In the genomic region with DNA sequence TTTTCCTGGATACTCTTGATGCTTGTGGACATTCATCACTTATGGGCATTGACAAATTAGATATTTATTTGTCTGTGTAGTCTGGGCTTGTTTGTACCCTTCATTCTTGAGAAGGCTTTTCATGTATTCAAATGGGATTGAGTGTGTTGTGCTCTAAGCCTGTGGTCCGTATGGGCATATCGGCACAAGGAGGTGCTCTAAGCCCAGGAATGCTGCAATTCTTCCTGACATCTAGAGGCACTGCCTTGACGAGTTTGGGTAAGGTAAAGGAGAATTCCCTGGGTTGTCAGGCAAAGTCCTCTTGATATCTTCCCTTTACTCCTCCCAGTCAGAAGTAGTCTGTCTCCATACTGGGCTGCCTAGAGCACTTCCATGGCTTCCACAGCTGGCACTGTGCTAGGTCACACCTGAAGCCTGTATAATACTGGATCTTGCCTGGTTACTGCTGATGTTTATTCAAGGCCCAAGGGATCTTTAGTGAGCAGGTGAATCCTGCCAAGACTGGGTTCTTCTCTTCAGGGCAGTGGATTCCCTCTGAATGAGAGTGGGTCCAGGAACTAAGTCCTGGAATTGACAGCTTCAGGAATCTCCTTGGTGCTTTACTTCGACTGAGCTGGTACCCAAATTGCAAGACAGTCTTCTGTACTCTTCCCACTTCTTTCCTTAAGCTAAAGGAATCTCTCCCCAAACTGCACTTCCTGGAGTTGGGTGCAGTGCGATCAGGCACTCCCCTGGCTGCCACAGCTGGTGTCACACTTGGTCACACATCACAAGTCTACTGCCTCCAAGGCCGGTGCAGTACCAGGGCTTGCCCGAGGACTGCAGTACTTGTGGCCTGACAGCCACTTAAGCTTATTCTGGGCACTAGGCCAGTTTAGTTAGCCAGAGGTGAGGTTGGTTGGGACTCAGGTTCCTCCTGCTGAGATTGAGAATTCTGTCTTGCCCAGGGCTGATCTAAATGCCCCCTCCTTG, we compare ENCODE assay signal across 9 cellular contexts. TPM values are rescaled to one million over a fixed set of nuclear protein-coding genes. Genes with fewer than 3 reads are reported as not detected.
DNase-seq lines count a peak whose midpoint lies in the region; ATAC-seq and TF ChIP-seq lines count a peak whose summit lies in the region.
"Had no signal": no experiment of that assay in that cellular context is flagged by ENCODE, and none has a peak within 500 bp of the region (broad histone marks: within the 10 kb centered on the region; RNA-seq: fewer than 3 reads in every experiment).

No MANE protein-coding gene starts in this region.

- H3K4me1 ChIP-seq in CD4-positive, alpha-beta memory T cell (ENCODE audit: insufficient read depth, low read length) = no peaks in the 10 kb centered on the region
- peaks cover 5% of the 10 kb centered on the region for H3K4me1 ChIP-seq in Panc1 (ENCODE audit: control insufficient read depth, insufficient read depth, low read length)

- no peaks in the 10 kb centered on the region for H3K27me3 ChIP-seq in CD4-positive, alpha-beta memory T cell (ENCODE audit: insufficient read depth, low read length)
- no peaks in the 10 kb centered on the region for H3K27me3 ChIP-seq in Panc1 (ENCODE audit: control insufficient read depth, insufficient read depth, low read length)

- TF ChIP-seq CTCF in Panc1 (IDR thresholded peaks at IDR 0.05) (0 out of 2 replicates have a peak, but pooled peaks have one; percentile 18), mesothelial cell of epicardium (IDR thresholded peaks at IDR 0.05; ENCODE audit: unreplicated experiment) (no peak), endothelial cell (IDR thresholded peaks at IDR 0.05; ENCODE audit: unreplicated experiment) (no peak)

- CTCF ChIA-PET in CD4-positive, alpha-beta memory T cell (lab: Charles Lee; ENCODE audit: partially characterized antibody) = no interaction called here
- CTCF ChIA-PET in Panc1 (lab: Charles Lee) = interaction anchor here (0.6 kb wide), 1 partner anchor 179 kb away, joined by 14 read pairs; no protein-coding TSS in a partner anchor

- in situ Hi-C loops in Panc1 (cut with HindIII; ENCODE audit: low pct_unique_long_range_greater_than_20kb, low sequenced_read_pairs) = no loop called here

- no TSS peak for BruUV-seq in Panc1 (replicated peaks; lab: Mats Ljungman, UMichigan)

- peaks cover 11% of the 10 kb centered on the region for H3K36me3 ChIP-seq in CD4-positive, alpha-beta memory T cell (ENCODE audit: insufficient read depth, low read length)
- H3K36me3 ChIP-seq in Panc1 (ENCODE audit: control insufficient read depth, insufficient read depth, low read length) = no peaks in the 10 kb centered on the region

- no peak for DNase-seq in CD4-positive, alpha-beta memory T cell
- DNase-seq in GM19238 (ENCODE audit: insufficient read length, low spot score) (peak; percentile 45), Panc1 (ENCODE audit: low read depth, low spot score) (no peak), memory B cell (ENCODE audit: low spot score in 2 of 2) (no peak), mesothelial cell of epicardium (ENCODE audit: low spot score in 2 of 2, unreplicated experiment in 2 of 2) (no peak), endothelial cell (ENCODE audit: low spot score) (no peak), superior temporal gyrus (ENCODE audit: extremely low spot score) (no peak)
- DNase-seq: activated naive CD8-positive, alpha-beta T cell treated with anti-CD3 and anti-CD28 coated beads, Interleukin-2, amount 10 ng/mL, durations not matched to agents 7 days and 5 days had no signal

- H3K27me3 Mint-ChIP-seq in CD4-positive, alpha-beta memory T cell = peaks cover 0 to 1% of the 10 kb centered on the region in 2 donors
- no peaks in the 10 kb centered on the region for H3K27me3 Mint-ChIP-seq in memory B cell
- no peaks in the 10 kb centered on the region for H3K27me3 Mint-ChIP-seq in mesothelial cell of epicardium (ENCODE audit: low read depth)
- H3K27me3 Mint-ChIP-seq in endothelial cell (ENCODE audit: unreplicated experiment) = peaks cover 2% of the 10 kb centered on the region
- H3K27me3 Mint-ChIP-seq: activated naive CD8-positive, alpha-beta T cell treated with anti-CD3 and anti-CD28 coated beads, Interleukin-2, amount 10 ng/mL, durations not matched to agents 7 days and 5 days had no signal

- POLR2A ChIA-PET in CD4-positive, alpha-beta memory T cell (lab: Charles Lee; ENCODE audit: partially characterized antibody) = no interaction called here
- POLR2A ChIA-PET in Panc1 (lab: Charles Lee) = no interaction called here

- H3K4me1 Mint-ChIP-seq in CD4-positive, alpha-beta memory T cell = peaks cover 11 to 36% (median 18%) of the 10 kb centered on the region in 4 donors
- H3K4me1 Mint-ChIP-seq in memory B cell (peaks cover 15% of the 10 kb centered on the region), mesothelial cell of epicardium (no peaks in the 10 kb centered on the region), endothelial cell (ENCODE audit: unreplicated experiment) (no peaks in the 10 kb centered on the region)
- H3K4me1 Mint-ChIP-seq: activated naive CD8-positive, alpha-beta T cell treated with anti-CD3 and anti-CD28 coated beads, Interleukin-2, amount 10 ng/mL, durations not matched to agents 7 days and 5 days had no signal

- no peaks in the 10 kb centered on the region for H3K9me3 ChIP-seq in CD4-positive, alpha-beta memory T cell (ENCODE audit: control insufficient read depth in 1 of 2, low read length in 2 of 2)
- H3K9me3 ChIP-seq in Panc1 (ENCODE audit: control insufficient read depth, insufficient read depth, low read depth, low read length) = no peaks in the 10 kb centered on the region

- H3K27ac Mint-ChIP-seq in CD4-positive, alpha-beta memory T cell = peak overlapping the region in 4 of 7 donors; percentile 10 to 42 (median 30)
- H3K27ac Mint-ChIP-seq in memory B cell (peak overlapping the region; percentile 70), mesothelial cell of epicardium (no peak overlapping the region), endothelial cell (ENCODE audit: unreplicated experiment) (no peak overlapping the region)
- H3K27ac Mint-ChIP-seq: activated naive CD8-positive, alpha-beta T cell treated with anti-CD3 and anti-CD28 coated beads, Interleukin-2, amount 10 ng/mL, durations not matched to agents 7 days and 5 days had no signal

- H3K27ac ChIP-seq in CD4-positive, alpha-beta memory T cell (ENCODE audit: low read depth, low read length) = no peak overlapping the region
- no peak overlapping the region for H3K27ac ChIP-seq in Panc1 (ENCODE audit: low read length)

- H3K36me3 Mint-ChIP-seq in CD4-positive, alpha-beta memory T cell = peaks cover 60 to 70% of the 10 kb centered on the region in 2 donors
- H3K36me3 Mint-ChIP-seq in memory B cell (peaks cover 52% of the 10 kb centered on the region), mesothelial cell of epicardium (peaks cover 43% of the 10 kb centered on the region), endothelial cell (ENCODE audit: low read depth, unreplicated experiment) (peaks cover 19% of the 10 kb centered on the region)

- H3K9me3 Mint-ChIP-seq in CD4-positive, alpha-beta memory T cell = peaks cover 0 to 12% (median 10%) of the 10 kb centered on the region in 8 donors
- peaks cover 7% of the 10 kb centered on the region for H3K9me3 Mint-ChIP-seq in memory B cell
- peaks cover 27% of the 10 kb centered on the region for H3K9me3 Mint-ChIP-seq in mesothelial cell of epicardium
- peaks cover under 1% of the 10 kb centered on the region for H3K9me3 Mint-ChIP-seq in endothelial cell (ENCODE audit: unreplicated experiment)

- H3K4me3 Mint-ChIP-seq in CD4-positive, alpha-beta memory T cell = no peak overlapping the region
- H3K4me3 Mint-ChIP-seq in memory B cell (no peak overlapping the region), mesothelial cell of epicardium (no peak overlapping the region), endothelial cell (ENCODE audit: unreplicated experiment) (no peak overlapping the region)
- H3K4me3 Mint-ChIP-seq: activated naive CD8-positive, alpha-beta T cell treated with anti-CD3 and anti-CD28 coated beads, Interleukin-2, amount 10 ng/mL, durations not matched to agents 7 days and 5 days had no signal

- ATAC-seq in HG03095 (IDR thresholded peaks at IDR 0.05; ENCODE audit: unreplicated experiment) (peak; percentile 98), Panc1 (peak; percentile 88), memory B cell (ENCODE audit: low read depth) (peak; percentile 100)

- intact Hi-C loops in CD4-positive, alpha-beta memory T cell (cut with micrococcal nuclease) = no loop called here
- intact Hi-C loops in Panc1 (cut with micrococcal nuclease; ENCODE audit: unreplicated experiment) = no loop called here

- no peak overlapping the region for H3K4me3 ChIP-seq in CD4-positive, alpha-beta memory T cell (ENCODE audit: low read length in 2 of 2)
- H3K4me3 ChIP-seq in Panc1 (ENCODE audit: low read depth in 2 of 2, low read length in 2 of 2) = no peak overlapping the region

RNA-seq across cellular contexts. Expression of gene GALK2, which starts 46.0 kb away (rescaled TPM):
- total RNA-seq in CD4-positive, alpha-beta memory T cell = 10 to 100 TPM; 30.7 to 31.5 TPM
- polyA plus RNA-seq in CD4-positive, alpha-beta memory T cell = 10 to 100 TPM; 25.4 to 30.9 TPM
- total RNA-seq in Panc1 (2021; ENCODE audit: unreplicated experiment) = 35.0 TPM
- polyA plus RNA-seq in Panc1 (2012; ENCODE audit: insufficient read length) = 26.5 TPM
- total RNA-seq in mesothelial cell of epicardium = 22.1 to 26.1 TPM (median 25.4 TPM) in 3 replicates
- 25.7 TPM for total RNA-seq in endothelial cell (ENCODE audit: unreplicated experiment)

Comparison
In these comparisons a context has a peak if more than half of its experiments do, and no peak if none do; other contexts are left out.
1. H3K27ac Mint-ChIP-seq: peak in CD4-positive, alpha-beta memory T cell (4 of 7) and memory B cell (single experiment); none in mesothelial cell of epicardium (single experiment) and endothelial cell (single experiment).
2. Peak in every context shown above with its lines, with median percentiles within 50 percentile points of each other: ATAC-seq.